26 cellular contexts compared by ENCODE assay signal in the genomic region with DNA sequence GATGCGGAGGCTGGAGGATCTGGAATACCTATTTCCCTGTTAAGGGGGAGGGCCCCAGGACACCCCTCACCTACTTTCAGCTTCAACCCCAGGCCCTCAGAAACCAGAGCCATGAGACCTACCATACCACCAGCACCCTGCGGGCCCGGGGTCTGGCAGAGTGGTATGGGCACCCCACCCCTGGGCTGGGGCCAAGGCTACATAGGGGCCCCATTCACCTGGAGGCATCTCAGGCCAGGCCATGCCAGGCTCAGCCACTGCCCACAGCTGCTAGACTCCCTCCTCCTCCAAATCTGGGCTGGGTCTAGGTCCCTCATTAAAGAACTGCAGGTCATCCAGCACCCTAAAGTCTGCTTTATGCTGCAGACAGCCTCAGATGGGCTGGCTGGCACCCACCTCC. TPM values are rescaled to one million over a fixed set of nuclear protein-coding genes. Genes with fewer than 3 reads are reported as not detected.
"Had no signal": no experiment of that assay in that cellular context is flagged by ENCODE, and none has a peak within 500 bp of the region (broad histone marks: within the 10 kb centered on the region; RNA-seq: fewer than 3 reads in every experiment).

No MANE protein-coding gene starts in this region.

- H3K27ac ChIP-seq: lower lobe of right lung, prostate gland, right atrium auricular region, skin epidermis, testis had no signal

- ATAC-seq: left colon, lower lobe of right lung, T-cell had no signal

- H3K36me3 Mint-ChIP-seq: activated naive CD4-positive, alpha-beta T cell treated with anti-CD3 and anti-CD28 coated beads, Interleukin-2, amount 50 U/mL, for 72 hours had no signal

- H3K4me3 Mint-ChIP-seq: activated B cell treated with CpG ODN at 0.5 μM for 24 hours; activated CD4-positive, alpha-beta memory T cell treated with anti-CD3 and anti-CD28 coated beads, Interleukin-2, amount 10 ng/mL, durations not matched to agents 7 days and 5 days; endodermal cell; nephron; T-cell; type B pancreatic cell had no signal

- H3K27me3 ChIP-seq: right atrium auricular region, testis had no signal

- H3K9me3 ChIP-seq: lower lobe of right lung, prostate gland, right atrium auricular region, testis had no signal

- H3K4me1 ChIP-seq: prostate gland, testis had no signal

- H3K4me1 Mint-ChIP-seq: activated B cell treated with CpG ODN at 0.5 μM for 24 hours; activated CD4-positive, alpha-beta memory T cell treated with anti-CD3 and anti-CD28 coated beads, Interleukin-2, amount 10 ng/mL, durations not matched to agents 7 days and 5 days; endodermal cell; nephron had no signal

- H3K27ac Mint-ChIP-seq: activated B cell treated with CpG ODN at 0.5 μM for 24 hours; activated CD4-positive, alpha-beta memory T cell treated with anti-CD3 and anti-CD28 coated beads, Interleukin-2, amount 10 ng/mL, durations not matched to agents 7 days and 5 days; endodermal cell; type B pancreatic cell had no signal

- H3K9me3 Mint-ChIP-seq: activated B cell treated with CpG ODN at 0.5 μM for 24 hours; activated CD4-positive, alpha-beta memory T cell treated with anti-CD3 and anti-CD28 coated beads, Interleukin-2, amount 10 ng/mL, durations not matched to agents 7 days and 5 days; activated naive CD4-positive, alpha-beta T cell treated with anti-CD3 and anti-CD28 coated beads, Interleukin-2, amount 50 U/mL, for 72 hours; endodermal cell; nephron; T-cell; type B pancreatic cell had no signal

- H3K4me3 ChIP-seq: lower lobe of right lung, prostate gland, right atrium auricular region, skin epidermis, testis had no signal

- DNase-seq: activated B cell treated with CpG ODN at 0.5 μM for 24 hours; activated CD4-positive, alpha-beta memory T cell treated with anti-CD3 and anti-CD28 coated beads, Interleukin-2, amount 10 ng/mL, durations not matched to agents 7 days and 5 days; activated CD4-positive, alpha-beta T cell treated with anti-CD3 and anti-CD28 coated beads for 48 hours; activated CD8-positive, alpha-beta memory T cell treated with anti-CD3 and anti-CD28 coated beads, Interleukin-2, amount 50 U/mL, for 48 hours; activated effector memory CD4-positive, alpha-beta T cell treated with Interleukin-2 at 50 U/mL for 16 hours; activated T-cell treated with anti-CD3 and anti-CD28 coated beads, Interleukin-2, amount 50 U/mL, for 48 hours; amygdala; endodermal cell; foreskin melanocyte; glutamatergic neuron; hypothalamus; islet precursor cell; left colon; lower lobe of right lung; occipital lobe; T-cell; testis had no signal

- H3K27me3 Mint-ChIP-seq: activated B cell treated with CpG ODN at 0.5 μM for 24 hours; activated CD4-positive, alpha-beta memory T cell treated with anti-CD3 and anti-CD28 coated beads, Interleukin-2, amount 10 ng/mL, durations not matched to agents 7 days and 5 days; T-cell; type B pancreatic cell had no signal

RNA-seq across cellular contexts. Expression of gene FNDC8, which starts 9.0 kb away (rescaled TPM):
- total RNA-seq: activated B cell treated with CpG ODN at 0.5 μM for 24 hours; activated CD4-positive, alpha-beta memory T cell treated with anti-CD3 and anti-CD28 coated beads, Interleukin-2, amount 10 ng/mL, durations not matched to agents 7 days and 5 days; activated naive CD4-positive, alpha-beta T cell treated with anti-CD3 and anti-CD28 coated beads, Interleukin-2, amount 50 U/mL, for 72 hours; cardiac septum; endodermal cell; epithelial cell of proximal tubule; left colon; lower lobe of right lung; mesenteric fat pad; occipital lobe; right atrium auricular region; T-cell had no signal

RNA-seq across cellular contexts. Expression of gene UNC45B, which starts 17.2 kb away (rescaled TPM):
- total RNA-seq: activated B cell treated with CpG ODN at 0.5 μM for 24 hours, endodermal cell, epithelial cell of proximal tubule, left colon, mesenteric fat pad had no signal
